9 cellular contexts compared by ENCODE assay signal in the genomic region with DNA sequence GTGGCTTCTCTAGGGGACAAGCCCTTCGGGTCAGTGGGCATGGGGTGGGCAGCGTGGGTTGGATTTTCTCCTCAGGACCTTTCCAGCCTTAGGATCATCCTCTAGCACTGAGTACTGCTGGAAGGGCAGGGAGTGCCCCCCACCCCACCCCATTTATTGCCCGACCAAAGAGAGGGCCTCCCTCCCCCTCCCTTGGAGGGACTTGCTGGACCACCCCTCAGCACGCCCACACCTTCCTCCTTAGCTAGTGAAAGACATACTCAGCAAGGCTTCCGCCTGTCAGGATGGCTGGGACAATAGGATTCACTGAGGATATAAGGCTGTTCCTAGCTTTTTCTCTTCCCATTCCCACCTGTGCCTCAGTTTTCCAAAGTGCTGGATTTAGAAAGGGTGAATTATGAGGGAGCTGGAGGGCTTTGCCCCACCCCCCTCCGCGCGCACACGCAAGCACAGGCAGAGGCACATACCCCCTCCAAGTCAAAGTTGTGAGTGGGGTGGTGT. TPM values are rescaled to one million over a fixed set of nuclear protein-coding genes. Genes with fewer than 3 reads are reported as not detected.
DNase-seq lines count a peak whose midpoint lies in the region; ATAC-seq, FAIRE-seq and TF ChIP-seq lines count a peak whose summit lies in the region.
"Had no signal": no experiment of that assay in that cellular context is flagged by ENCODE, and none has a peak within 500 bp of the region (broad histone marks: within the 10 kb centered on the region; RNA-seq: fewer than 3 reads in every experiment).

No MANE protein-coding gene starts in this region.

- H3K36me3 Mint-ChIP-seq in activated naive CD4-positive, alpha-beta T cell treated with anti-CD3 and anti-CD28 coated beads, Interleukin-2, amount 10 ng/mL, durations not matched to agents 7 days and 5 days: no peaks in the 10 kb centered on the region
- no peaks in the 10 kb centered on the region for H3K36me3 Mint-ChIP-seq in memory B cell

- H3K27ac Mint-ChIP-seq in activated naive CD4-positive, alpha-beta T cell treated with anti-CD3 and anti-CD28 coated beads, Interleukin-2, amount 10 ng/mL, durations not matched to agents 7 days and 5 days: no peak overlapping the region
- H3K27ac Mint-ChIP-seq in memory B cell: peak overlapping the region; percentile 63

- no peaks in the 10 kb centered on the region for H3K9me3 Mint-ChIP-seq in activated naive CD4-positive, alpha-beta T cell treated with anti-CD3 and anti-CD28 coated beads, Interleukin-2, amount 10 ng/mL, durations not matched to agents 7 days and 5 days
- H3K9me3 Mint-ChIP-seq in memory B cell: no peaks in the 10 kb centered on the region

- TF ChIP-seq POLR2A in GM12878 (IDR thresholded peaks at IDR 0.05; ENCODE audit: low read depth, low read length) (no peak), upper lobe of left lung (IDR thresholded peaks at IDR 0.05) (no peak)

- DNase-seq in activated naive CD4-positive, alpha-beta T cell treated with anti-CD3 and anti-CD28 coated beads, Interleukin-2, amount 10 ng/mL, durations not matched to agents 7 days and 5 days: no peak
- no peak for DNase-seq in activated naive CD4-positive, alpha-beta T cell treated with anti-CD3 and anti-CD28 coated beads, Interleukin-2, amount 50 U/mL, for 16 hours
- DNase-seq in GM12878 (ENCODE audit: low read depth, low spot score) (no peak), memory B cell (ENCODE audit: low spot score in 2 of 2) (no peak), upper lobe of left lung (no peak), OCI-M2 (lab: John Stamatoyannopoulos, UW; ENCODE audit: unreplicated experiment) (no peak), germinal center (ENCODE audit: low spot score) (no peak), NCI-H446 treated with DMSO at 0.1 percent for 48 hours (lab: John Stamatoyannopoulos, UW) (no peak)

- peak overlapping the region; percentile 83 for H3K4me2 ChIP-seq in GM12878 (ENCODE audit: control insufficient read depth, insufficient read depth)

- TF ChIP-seq EP300 in GM12878 (IDR thresholded peaks at IDR 0.05; ENCODE audit: borderline replicate concordance in 1 of 2, control insufficient read depth in 1 of 2, low read depth in 2 of 2, low read length in 2 of 2) (no peak), upper lobe of left lung (IDR thresholded peaks at IDR 0.05) (no peak)

- no peak for TF ChIP-seq CTCF in GM12878 (IDR thresholded peaks at IDR 0.05 in 2 of 3, conservative IDR thresholded peaks at IDR 0.05 in 1 of 3; ENCODE audit: control insufficient read depth in 2 of 3, extremely low read depth in 1 of 3, insufficient read depth in 1 of 3, low read depth in 3 of 3, low read length in 3 of 3)
- no peak for TF ChIP-seq CTCF in upper lobe of left lung (IDR thresholded peaks at IDR 0.05)

- H3K4me1 ChIP-seq in GM12878 (ENCODE audit: control insufficient read depth, insufficient read depth, low read length) (peaks cover 35% of the 10 kb centered on the region), upper lobe of left lung (peaks cover 57 to 89% (median 81%) of the 10 kb centered on the region in 4 donors)

- CTCF ChIA-PET in activated naive CD4-positive, alpha-beta T cell treated with anti-CD3 and anti-CD28 coated beads, Interleukin-2, amount 10 ng/mL, durations not matched to agents 7 days and 5 days (lab: Charles Lee): interaction anchor here (0.7 to 5.4 kb wide), 7 partner anchors 10 to 44 kb away, joined by 3 to 30 read pairs (median 6); a partner anchor contains a TSS
- CTCF ChIA-PET in GM12878 (lab: Yijun Ruan, JAX): interaction anchor here (1.0 to 6.0 kb wide), 9 partner anchors 14 to 49 kb away, joined by 3 to 95 read pairs (median 7); a partner anchor contains a TSS

- H3K79me2 ChIP-seq in GM12878 (ENCODE audit: control insufficient read depth, insufficient read depth, low read length): peaks cover 31% of the 10 kb centered on the region

- H3K27ac ChIP-seq in GM12878 (ENCODE audit: control insufficient read depth, insufficient read depth) (no peak overlapping the region), upper lobe of left lung (peak overlapping the region; percentile 71 to 91 (median 87))

- POLR2A ChIA-PET in GM12878 (lab: Charles Lee): interaction anchor here (0.6 to 7.0 kb wide), 7 partner anchors 17 to 42 kb away, joined by 3 to 63 read pairs (median 5); a partner anchor contains a TSS

- ATAC-seq in GM12878 (no peak), memory B cell (ENCODE audit: low read depth) (no peak), upper lobe of left lung (ENCODE audit: low FRiP score in 2 of 2) (no peak)

- H3K4me1 Mint-ChIP-seq in activated naive CD4-positive, alpha-beta T cell treated with anti-CD3 and anti-CD28 coated beads, Interleukin-2, amount 10 ng/mL, durations not matched to agents 7 days and 5 days: peaks cover 46% of the 10 kb centered on the region
- H3K4me1 Mint-ChIP-seq in memory B cell: peaks cover 30% of the 10 kb centered on the region

- no peak for TF ChIP-seq RAD21 in GM12878 (IDR thresholded peaks at IDR 0.05; ENCODE audit: insufficient read depth, low read depth, low read length)

- in situ Hi-C loops in GM12878 (cut with MboI): no loop called here

- H3K27me3 ChIP-seq in GM12878 (replicated peaks in 1 of 2; ENCODE audit: control insufficient read depth in 2 of 2, insufficient read depth in 2 of 2, low read length in 1 of 2): no peaks in the 10 kb centered on the region
- no peaks in the 10 kb centered on the region for H3K27me3 ChIP-seq in upper lobe of left lung

- peak overlapping the region; percentile 76 for H3K4me3 Mint-ChIP-seq in activated naive CD4-positive, alpha-beta T cell treated with anti-CD3 and anti-CD28 coated beads, Interleukin-2, amount 10 ng/mL, durations not matched to agents 7 days and 5 days
- H3K4me3 Mint-ChIP-seq in memory B cell: peak overlapping the region; percentile 88

- no peaks in the 10 kb centered on the region for H4K20me1 ChIP-seq in GM12878 (ENCODE audit: control insufficient read depth, insufficient read depth)

- SMC1A ChIA-PET in GM12878 (lab: Charles Lee; ENCODE audit: uncharacterized antibody, unreplicated experiment): interaction anchor here (1.2 to 2.2 kb wide), 4 partner anchors 11 to 46 kb away, joined by 3 to 6 read pairs (median 6); no protein-coding TSS in a partner anchor

- peak overlapping the region; percentile 83 for H2AFZ ChIP-seq in GM12878 (ENCODE audit: control insufficient read depth, low read depth, low read length)

- RAD21 ChIA-PET in GM12878 (lab: Charles Lee; ENCODE audit: unreplicated experiment): interaction anchor here (1.2 to 4.5 kb wide), 12 partner anchors 13 to 50 kb away, joined by 3 to 23 read pairs (median 7); a partner anchor contains a TSS

- intact Hi-C loops in GM12878 (cut with micrococcal nuclease; ENCODE audit: unreplicated experiment): no loop called here

- no peaks in the 10 kb centered on the region; a peak in 1 of 4 replicates for H3K36me3 ChIP-seq in GM12878 (ENCODE audit: control insufficient read depth in 2 of 2, insufficient read depth in 2 of 2, low read length in 1 of 2)
- H3K36me3 ChIP-seq in upper lobe of left lung: no peaks in the 10 kb centered on the region

- no peak for FAIRE-seq in GM12878 (lab: Jason Lieb, UNC)
- FAIRE-seq: islet of Langerhans had no signal

- BruUV-seq in GM12878 (replicated peaks; lab: Mats Ljungman, UMichigan): no TSS peak

- peak overlapping the region; percentile 83 for H3K4me3 ChIP-seq in GM12878
- peak overlapping the region in 3 of 4 donors; percentile 54 to 87 (median 71) for H3K4me3 ChIP-seq in upper lobe of left lung

- H3K9me3 ChIP-seq in GM12878 (replicated peaks; ENCODE audit: control insufficient read depth, insufficient read depth, low read length) (no peaks in the 10 kb centered on the region), upper lobe of left lung (no peaks in the 10 kb centered on the region)

- peaks cover 42% of the 10 kb centered on the region for H3K27me3 Mint-ChIP-seq in activated naive CD4-positive, alpha-beta T cell treated with anti-CD3 and anti-CD28 coated beads, Interleukin-2, amount 10 ng/mL, durations not matched to agents 7 days and 5 days
- no peaks in the 10 kb centered on the region for H3K27me3 Mint-ChIP-seq in memory B cell

- H3K9ac ChIP-seq in GM12878 (ENCODE audit: control insufficient read depth, insufficient read depth, low read length): peak overlapping the region; percentile 28; the same call in 1 of the 2 replicates

- WGBS in GM12878 (ENCODE audit: insufficient coverage, insufficient replicate concordance, low lambda C conversion rate, missing lambda C conversion rate): 67% methylated on average over 9 of the region's 9 CpGs
- 68 to 70% methylated on average over 9 of the region's 9 CpGs for WGBS in upper lobe of left lung, 2 donors

RNA-seq across cellular contexts. Expression of a gene that starts 0.9 kb away (rescaled TPM):
- 127 and 138 TPM in 2 replicates for total RNA-seq in GM12878 (2013; cell fraction: nucleolus; rRNA removed)
- total RNA-seq in GM12878 (2014; rRNA removed) (54.7 and 63.9 TPM in 2 replicates), GM12878 (2014; rRNA removed; fragmentation: Illumina TruSeq; extraction: Trizol) (33.2 and 34.6 TPM in 2 replicates), GM12878 (2021) (71.7 and 79.5 TPM in 2 replicates), upper lobe of left lung (10 to 100 TPM; 38.3 to 93.2 (median 45.8) TPM)
- 29.0 TPM for polyA plus RNA-seq in GM12878 (2011; ENCODE audit: low read depth)
- polyA plus RNA-seq in GM12878 (2011; rRNA removed) (64.1 and 132 TPM in 2 replicates), GM12878 (2014; fragmentation: Illumina TruSeq; extraction: Trizol) (64.8 and 111 TPM in 2 replicates), GM12878 (2014; fragmentation: Nextera tagmentation; extraction: Ambion mirVana) (10 to 100 TPM in 1 of 2 experiments, 1 to 10 TPM in 1; 10.0 to 15.7 TPM), GM12878 (2014; rRNA removed) (120 and 121 TPM in 2 replicates), GM12878 (2016; fragmentation: Nextera tagmentation; extraction: Ambion mirVana) (100 to 1,000 TPM; 107 to 111 TPM)
- polyA plus RNA-seq in GM12878 (2011; cell fraction: cytosol; rRNA removed): 183 and 202 TPM in 2 replicates
- polyA plus RNA-seq in GM12878 (2011; cell fraction: nucleus; rRNA removed): 406 and 468 TPM in 2 replicates
- 48.6 and 53.5 TPM in 2 replicates for polyA plus RNA-seq in GM12878 (2012)
- 158 and 166 TPM in 2 replicates for polyA minus RNA-seq in GM12878 (2011; rRNA and poly(A)+ RNA removed)
- 37.8 and 38.3 TPM in 2 replicates for polyA minus RNA-seq in GM12878 (2011; cell fraction: cytosol; rRNA and poly(A)+ RNA removed)
- polyA minus RNA-seq in GM12878 (2011; cell fraction: nucleus; rRNA and poly(A)+ RNA removed): 58.9 and 105 TPM in 2 replicates

RNA-seq across cellular contexts. Expression of a gene that starts 5.8 kb away (rescaled TPM):
- total RNA-seq in GM12878 (2013; cell fraction: nucleolus; rRNA removed): not detected in 2 replicates
- total RNA-seq in GM12878 (2014; rRNA removed) (0.16 TPM in 1 of 2 replicates, not detected in the other), GM12878 (2014; rRNA removed; fragmentation: Illumina TruSeq; extraction: Trizol) (not detected in 2 replicates), GM12878 (2021) (not detected in 2 replicates), upper lobe of left lung (under 1 TPM in 1 of 6 donors, not detected in 5; 0.46 TPM)
- not detected for polyA plus RNA-seq in GM12878 (2011; ENCODE audit: low read depth)
- polyA plus RNA-seq in GM12878 (2011; rRNA removed) (not detected in 2 replicates), GM12878 (2014; fragmentation: Illumina TruSeq; extraction: Trizol) (not detected in 2 replicates), GM12878 (2014; fragmentation: Nextera tagmentation; extraction: Ambion mirVana) (not detected), GM12878 (2014; rRNA removed) (0.18 TPM in 1 of 2 replicates, not detected in the other), GM12878 (2016; fragmentation: Nextera tagmentation; extraction: Ambion mirVana) (not detected)
- polyA plus RNA-seq in GM12878 (2011; cell fraction: cytosol; rRNA removed): 0.12 and 0.30 TPM in 2 replicates
- not detected in 2 replicates for polyA plus RNA-seq in GM12878 (2011; cell fraction: nucleus; rRNA removed)
- not detected in 2 replicates for polyA plus RNA-seq in GM12878 (2012)
- polyA minus RNA-seq in GM12878 (2011; rRNA and poly(A)+ RNA removed): not detected in 2 replicates
- polyA minus RNA-seq in GM12878 (2011; cell fraction: cytosol; rRNA and poly(A)+ RNA removed): not detected in 2 replicates
- polyA minus RNA-seq in GM12878 (2011; cell fraction: nucleus; rRNA and poly(A)+ RNA removed): not detected in 2 replicates

RNA-seq across cellular contexts. Expression of a gene that starts 24.4 kb away (rescaled TPM):
- 295 and 318 TPM in 2 replicates for total RNA-seq in GM12878 (2013; cell fraction: nucleolus; rRNA removed)
- 1,125 and 1,245 TPM in 2 replicates for total RNA-seq in GM12878 (2014; rRNA removed)
- total RNA-seq in GM12878 (2014; rRNA removed; fragmentation: Illumina TruSeq; extraction: Trizol): 1,212 and 1,260 TPM in 2 replicates
- 1,166 and 1,167 TPM in 2 replicates for total RNA-seq in GM12878 (2021)
- polyA plus RNA-seq in GM12878 (2011; ENCODE audit: low read depth): 830 TPM
- polyA plus RNA-seq in GM12878 (2011; rRNA removed): 1,290 and 1,505 TPM in 2 replicates
- polyA plus RNA-seq in GM12878 (2011; cell fraction: cytosol; rRNA removed): 1,040 and 1,248 TPM in 2 replicates
- polyA plus RNA-seq in GM12878 (2011; cell fraction: nucleus; rRNA removed): 565 and 804 TPM in 2 replicates
- polyA plus RNA-seq in GM12878 (2012): 750 and 926 TPM in 2 replicates
- polyA plus RNA-seq in GM12878 (2014; fragmentation: Illumina TruSeq; extraction: Trizol): 1,676 and 1,846 TPM in 2 replicates
- polyA plus RNA-seq in GM12878 (2014; fragmentation: Nextera tagmentation; extraction: Ambion mirVana): 1,000 to 10,000 TPM; 1,089 to 1,682 TPM
- 960 and 988 TPM in 2 replicates for polyA plus RNA-seq in GM12878 (2014; rRNA removed)
- 1,000 to 10,000 TPM; 1,078 to 1,109 TPM for polyA plus RNA-seq in GM12878 (2016; fragmentation: Nextera tagmentation; extraction: Ambion mirVana)
- 1,120 and 1,147 TPM in 2 replicates for polyA minus RNA-seq in GM12878 (2011; rRNA and poly(A)+ RNA removed)
- 408 and 462 TPM in 2 replicates for polyA minus RNA-seq in GM12878 (2011; cell fraction: cytosol; rRNA and poly(A)+ RNA removed)
- 114 and 165 TPM in 2 replicates for polyA minus RNA-seq in GM12878 (2011; cell fraction: nucleus; rRNA and poly(A)+ RNA removed)
- 100 to 1,000 TPM; 175 to 656 (median 471) TPM for total RNA-seq in upper lobe of left lung

RNA-seq across cellular contexts. Expression of a gene that starts 34.8 kb away (rescaled TPM):
- 34.4 and 37.1 TPM in 2 replicates for total RNA-seq in GM12878 (2013; cell fraction: nucleolus; rRNA removed)
- 34.1 and 35.1 TPM in 2 replicates for total RNA-seq in GM12878 (2014; rRNA removed)
- total RNA-seq in GM12878 (2014; rRNA removed; fragmentation: Illumina TruSeq; extraction: Trizol): 24.3 and 25.1 TPM in 2 replicates
- total RNA-seq in GM12878 (2021): 33.5 and 35.8 TPM in 2 replicates
- polyA plus RNA-seq in GM12878 (2011; ENCODE audit: low read depth): 23.1 TPM
- 19.7 and 32.2 TPM in 2 replicates for polyA plus RNA-seq in GM12878 (2011; rRNA removed)
- polyA plus RNA-seq in GM12878 (2011; cell fraction: cytosol; rRNA removed): 48.8 and 53.9 TPM in 2 replicates
- 89.8 and 144 TPM in 2 replicates for polyA plus RNA-seq in GM12878 (2011; cell fraction: nucleus; rRNA removed)
- 38.5 and 38.9 TPM in 2 replicates for polyA plus RNA-seq in GM12878 (2012)
- polyA plus RNA-seq in GM12878 (2014; fragmentation: Illumina TruSeq; extraction: Trizol): 23.9 and 35.2 TPM in 2 replicates
- polyA plus RNA-seq in GM12878 (2014; fragmentation: Nextera tagmentation; extraction: Ambion mirVana): 10 to 100 TPM; 11.3 to 14.9 TPM
- polyA plus RNA-seq in GM12878 (2014; rRNA removed): 45.2 and 45.4 TPM in 2 replicates
- polyA plus RNA-seq in GM12878 (2016; fragmentation: Nextera tagmentation; extraction: Ambion mirVana): 10 to 100 TPM; 39.5 to 40.8 TPM
- polyA minus RNA-seq in GM12878 (2011; rRNA and poly(A)+ RNA removed): 17.3 and 33.3 TPM in 2 replicates
- polyA minus RNA-seq in GM12878 (2011; cell fraction: cytosol; rRNA and poly(A)+ RNA removed): 5.2 and 7.0 TPM in 2 replicates
- 19.7 and 27.3 TPM in 2 replicates for polyA minus RNA-seq in GM12878 (2011; cell fraction: nucleus; rRNA and poly(A)+ RNA removed)
- 10 to 100 TPM; 14.6 to 44.8 (median 29.8) TPM for total RNA-seq in upper lobe of left lung

RNA-seq across cellular contexts. Expression of a gene that starts 42.8 kb away (rescaled TPM):
- total RNA-seq in GM12878 (2013; cell fraction: nucleolus; rRNA removed): 127 and 202 TPM in 2 replicates
- total RNA-seq in GM12878 (2014; rRNA removed) (45.1 and 47.0 TPM in 2 replicates), GM12878 (2014; rRNA removed; fragmentation: Illumina TruSeq; extraction: Trizol) (39.5 and 43.2 TPM in 2 replicates), GM12878 (2021) (53.6 and 57.0 TPM in 2 replicates), upper lobe of left lung (10 to 100 TPM in 5 of 6 donors, 1 to 10 TPM in 1; 7.8 to 27.0 (median 13.6) TPM)
- polyA plus RNA-seq in GM12878 (2011; ENCODE audit: low read depth): 13.6 TPM
- polyA plus RNA-seq in GM12878 (2011; rRNA removed) (106 and 126 TPM in 2 replicates), GM12878 (2014; fragmentation: Illumina TruSeq; extraction: Trizol) (34.5 and 38.1 TPM in 2 replicates), GM12878 (2014; fragmentation: Nextera tagmentation; extraction: Ambion mirVana) (10 to 100 TPM; 10.4 to 26.0 TPM), GM12878 (2014; rRNA removed) (52.4 and 60.3 TPM in 2 replicates), GM12878 (2016; fragmentation: Nextera tagmentation; extraction: Ambion mirVana) (10 to 100 TPM; 30.4 to 30.6 TPM)
- 111 and 125 TPM in 2 replicates for polyA plus RNA-seq in GM12878 (2011; cell fraction: cytosol; rRNA removed)
- 154 TPM in 2 replicates for polyA plus RNA-seq in GM12878 (2011; cell fraction: nucleus; rRNA removed)
- polyA plus RNA-seq in GM12878 (2012): 36.7 and 71.2 TPM in 2 replicates
- 61.6 and 113 TPM in 2 replicates for polyA minus RNA-seq in GM12878 (2011; rRNA and poly(A)+ RNA removed)
- 36.5 and 58.5 TPM in 2 replicates for polyA minus RNA-seq in GM12878 (2011; cell fraction: cytosol; rRNA and poly(A)+ RNA removed)
- polyA minus RNA-seq in GM12878 (2011; cell fraction: nucleus; rRNA and poly(A)+ RNA removed): 67.9 and 93.8 TPM in 2 replicates
